In the genomic region with DNA sequence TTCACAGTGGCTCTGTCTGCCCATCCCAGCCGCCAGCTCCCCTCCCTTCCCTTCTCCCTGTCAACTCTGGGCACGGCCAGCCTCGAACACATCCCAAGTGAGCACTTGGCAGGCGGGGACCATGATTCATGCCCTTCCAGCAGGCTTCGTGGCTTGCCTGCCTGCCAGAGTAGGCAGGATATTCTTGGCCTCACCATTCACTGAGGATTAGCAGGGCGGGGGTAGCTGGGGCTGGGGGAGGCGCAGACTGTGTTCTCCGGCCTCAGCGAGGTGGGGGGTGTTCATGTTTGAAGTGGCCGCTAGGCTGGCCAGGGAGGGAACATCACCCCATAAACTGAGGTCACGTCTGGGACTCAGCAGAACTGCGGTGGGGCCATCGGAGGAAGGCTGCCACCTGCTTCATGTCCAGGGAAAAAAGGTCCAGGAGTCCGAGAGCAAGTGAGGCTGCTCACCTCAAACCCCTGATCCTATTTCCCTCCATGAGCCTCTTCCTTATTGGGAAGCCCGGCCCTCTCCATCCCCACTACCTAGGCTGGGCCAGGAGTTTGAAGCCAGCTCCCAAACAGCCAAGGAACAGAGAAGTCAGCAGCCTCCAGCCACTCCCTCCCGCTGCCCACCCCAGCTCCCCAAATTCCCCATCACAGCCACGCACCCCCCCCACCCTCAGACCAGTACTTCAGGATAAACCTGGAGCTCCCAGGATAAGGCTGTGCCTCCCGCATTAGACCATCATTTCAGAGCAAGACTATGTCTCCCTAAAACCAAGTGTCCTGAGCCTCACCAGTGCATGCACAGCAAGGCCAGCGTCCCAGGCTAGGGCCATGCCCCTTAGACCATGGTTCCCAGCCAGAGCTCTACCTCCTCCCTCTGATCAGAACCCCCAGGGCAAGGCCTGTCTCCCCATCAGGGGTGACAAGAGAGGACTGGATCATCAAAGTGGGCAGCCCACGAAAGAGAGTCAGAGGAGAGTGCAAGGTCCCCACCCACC, we compare ENCODE assay signal across 9 cellular contexts. TPM values are rescaled to one million over a fixed set of nuclear protein-coding genes. Genes with fewer than 3 reads are reported as not detected.
DNase-seq lines count a peak whose midpoint lies in the region; ATAC-seq and TF ChIP-seq lines count a peak whose summit lies in the region.
"Had no signal": no experiment of that assay in that cellular context is flagged by ENCODE, and none has a peak within 500 bp of the region (broad histone marks: within the 10 kb centered on the region; RNA-seq: fewer than 3 reads in every experiment).

No MANE protein-coding gene starts in this region.

- no peaks in the 10 kb centered on the region for H3K27me3 Mint-ChIP-seq in CD8-positive, alpha-beta T cell (ENCODE audit: low read depth)
- H3K27me3 Mint-ChIP-seq in neural crest cell (ENCODE audit: low read depth): no peaks in the 10 kb centered on the region
- H3K27me3 Mint-ChIP-seq: IgD-negative memory B cell had no signal

- intact Hi-C loops in CD8-positive, alpha-beta T cell (cut with DNase I, micrococcal nuclease): loop anchor here in 1 of 2 experiments (5.0 kb wide), 1 partner anchor 140 kb away; no protein-coding TSS in a partner anchor
- intact Hi-C loops in PC-3 (cut with micrococcal nuclease): no loop called here

- H4K20me1 ChIP-seq in PC-3 (ENCODE audit: low read length): no peaks in the 10 kb centered on the region

- POLR2A ChIA-PET in CD8-positive, alpha-beta T cell (lab: Charles Lee): no interaction called here
- POLR2A ChIA-PET in PC-3 (lab: Charles Lee; ENCODE audit: unreplicated experiment): interaction anchor here (0.5 to 0.7 kb wide), 2 partner anchors 67 to 1656 kb away, joined by 3 read pairs; no protein-coding TSS in a partner anchor

- no peak overlapping the region for H3K27ac Mint-ChIP-seq in CD8-positive, alpha-beta T cell
- peak overlapping the region; percentile 75 for H3K27ac Mint-ChIP-seq in neural crest cell (ENCODE audit: unreplicated experiment)
- H3K27ac Mint-ChIP-seq: IgD-negative memory B cell had no signal

- no peaks in the 10 kb centered on the region for H3K9me3 ChIP-seq in CD8-positive, alpha-beta T cell (ENCODE audit: low read length)
- H3K9me3 ChIP-seq in PC-3 (ENCODE audit: low read length): no peaks in the 10 kb centered on the region

- H3K36me3 ChIP-seq in CD8-positive, alpha-beta T cell (ENCODE audit: insufficient read depth, low read length): no peaks in the 10 kb centered on the region
- H3K36me3 ChIP-seq in PC-3 (ENCODE audit: low read depth, low read length): no peaks in the 10 kb centered on the region

- no peak overlapping the region for H3K4me3 ChIP-seq in CD8-positive, alpha-beta T cell (ENCODE audit: low read depth, low read length)
- no peak overlapping the region for H3K4me3 ChIP-seq in PC-3 (ENCODE audit: low read length)

- no peaks in the 10 kb centered on the region for H3K9me2 ChIP-seq in PC-3 (replicated peaks; ENCODE audit: low read length)

- H3K79me2 ChIP-seq in PC-3 (ENCODE audit: low read length): no peaks in the 10 kb centered on the region

- no peaks in the 10 kb centered on the region for H3F3A ChIP-seq in PC-3 (ENCODE audit: low read length, unreplicated experiment)

- no peaks in the 10 kb centered on the region for H3K27me3 ChIP-seq in CD8-positive, alpha-beta T cell (ENCODE audit: insufficient read depth, low read length)
- no peaks in the 10 kb centered on the region for H3K27me3 ChIP-seq in PC-3 (ENCODE audit: low read length)

- no TSS peak for BruUV-seq in PC-3 (replicated peaks; lab: Mats Ljungman, UMichigan)

- ATAC-seq in CD8-positive, alpha-beta T cell: peak; percentile 12
- ATAC-seq in PC-3: peak; percentile 77
- ATAC-seq in GM21825 (IDR thresholded peaks at IDR 0.05; ENCODE audit: unreplicated experiment): no peak
- no peak for ATAC-seq in GM18861 (IDR thresholded peaks at IDR 0.05; ENCODE audit: unreplicated experiment)
- ATAC-seq in GM21447 (IDR thresholded peaks at IDR 0.05; ENCODE audit: unreplicated experiment): no peak

- H3K27ac ChIP-seq in CD8-positive, alpha-beta T cell (ENCODE audit: low read depth, low read length): no peak overlapping the region
- H3K27ac ChIP-seq in PC-3 (ENCODE audit: low read length): no peak overlapping the region

- H3K9ac ChIP-seq in PC-3 (ENCODE audit: low read length): no peak overlapping the region

- CTCF ChIA-PET in CD8-positive, alpha-beta T cell (lab: Charles Lee): no interaction called here
- CTCF ChIA-PET in PC-3 (lab: Charles Lee): interaction anchor here (0.6 kb wide), 1 partner anchor 41 kb away, joined by 5 read pairs; no protein-coding TSS in a partner anchor

- H2AFZ ChIP-seq in PC-3 (ENCODE audit: low read length): no peak overlapping the region

- H3K4me3 Mint-ChIP-seq in CD8-positive, alpha-beta T cell: no peak overlapping the region
- H3K4me3 Mint-ChIP-seq in neural crest cell: no peak overlapping the region

- no peaks in the 10 kb centered on the region for H3K9me3 Mint-ChIP-seq in CD8-positive, alpha-beta T cell
- no peaks in the 10 kb centered on the region for H3K9me3 Mint-ChIP-seq in neural crest cell
- H3K9me3 Mint-ChIP-seq: IgD-negative memory B cell had no signal

- H3K4me2 ChIP-seq in PC-3 (ENCODE audit: low read length): no peak overlapping the region

- H3K4me1 ChIP-seq in CD8-positive, alpha-beta T cell (ENCODE audit: insufficient read depth, low read length): no peaks in the 10 kb centered on the region
- no peaks in the 10 kb centered on the region for H3K4me1 ChIP-seq in PC-3 (ENCODE audit: insufficient read depth, low read length)

- TF ChIP-seq CTCF in CD8-positive, alpha-beta T cell (IDR thresholded peaks at IDR 0.05): no peak
- no peak for TF ChIP-seq CTCF in PC-3 (conservative IDR thresholded peaks at IDR 0.05; ENCODE audit: low read depth, low read length)
- TF ChIP-seq CTCF in neural crest cell (conservative IDR thresholded peaks at IDR 0.05): no peak

- peaks cover 6% of the 10 kb centered on the region for H3K36me3 Mint-ChIP-seq in CD8-positive, alpha-beta T cell
- peaks cover 5% of the 10 kb centered on the region for H3K36me3 Mint-ChIP-seq in neural crest cell (ENCODE audit: low read depth)

- no peak for DNase-seq in CD8-positive, alpha-beta T cell
- DNase-seq in PC-3: peak; percentile 39
- peak; percentile 71 for DNase-seq in fibroblast of gingiva (ENCODE audit: low read depth)
- DNase-seq in neural crest cell (ENCODE audit: low read depth, low spot score): no peak
- DNase-seq in stimulated activated naive CD4-positive, alpha-beta T cell (lab: John Stamatoyannopoulos, UW): no peak

- H3K4me1 Mint-ChIP-seq in CD8-positive, alpha-beta T cell (ENCODE audit: low read depth): no peaks in the 10 kb centered on the region
- H3K4me1 Mint-ChIP-seq in neural crest cell: no peaks in the 10 kb centered on the region

RNA-seq across cellular contexts. Expression of gene RABGEF1, which starts 42.8 kb away (rescaled TPM):
- total RNA-seq in CD8-positive, alpha-beta T cell: 10 to 100 TPM; 34.5 to 38.5 TPM
- 19.8 and 20.8 TPM in 2 replicates for total RNA-seq in PC-3 (2014; rRNA removed)
- total RNA-seq in neural crest cell: 17.0 and 17.7 TPM in 2 replicates

Comparison
In these comparisons a context has a peak if more than half of its experiments do, and no peak if none do; other contexts are left out.
1. ATAC-seq: peak in CD8-positive, alpha-beta T cell (single experiment) and PC-3 (single experiment); none in GM21825 (single experiment), GM18861 (single experiment) and GM21447 (single experiment).
2. DNase-seq: peak in PC-3 (single experiment) and fibroblast of gingiva (single experiment); none in CD8-positive, alpha-beta T cell (0 of 7), neural crest cell (single experiment) and stimulated activated naive CD4-positive, alpha-beta T cell (0 of 6).